19 cellular contexts compared by ENCODE assay signal in genomic region chr5:130706696-130707095, GRCh38.
DNase-seq lines count a peak whose midpoint lies in the region; ATAC-seq, FAIRE-seq and TF ChIP-seq lines count a peak whose summit lies in the region.
"Had no signal": no experiment of that assay in that cellular context is flagged by ENCODE, and none has a peak within 500 bp of the region (broad histone marks: within the 10 kb centered on the region; RNA-seq: fewer than 3 reads in every experiment).

No MANE protein-coding gene starts in this region.

- H3K9ac ChIP-seq in PC-3 (ENCODE audit: low read length) (peak overlapping the region; percentile 71), Karpas-422 (ENCODE audit: low read length) (no peak overlapping the region)
- H3K9ac ChIP-seq: BLaER1 treated with 17β-estradiol and CSF1 and Interleukin-3, amounts not matched to agents 10 nM and 100 nM; GM23248 had no signal

- no TSS peak for BruUV-seq in PC-3 (replicated peaks; lab: Mats Ljungman, UMichigan)

- peaks cover 6% of the 10 kb centered on the region for H3F3A ChIP-seq in PC-3 (ENCODE audit: low read length, unreplicated experiment)

- H3K4me1 ChIP-seq in A549 (peaks cover 20% of the 10 kb centered on the region), PC-3 (ENCODE audit: insufficient read depth, low read length) (peaks cover 51% of the 10 kb centered on the region), Karpas-422 (ENCODE audit: low read length) (no peaks in the 10 kb centered on the region)

- H3K9me2 ChIP-seq in PC-3 (replicated peaks; ENCODE audit: low read length) (no peaks in the 10 kb centered on the region), Karpas-422 (replicated peaks; ENCODE audit: insufficient read depth, low read length) (no peaks in the 10 kb centered on the region)

- 78% methylated on average over 5 of the region's 5 CpGs for WGBS in A549 (ENCODE audit: missing lambda C conversion rate)

- ATAC-seq in A549 (no peak), PC-3 (no peak), GM19463 (IDR thresholded peaks at IDR 0.05; ENCODE audit: unreplicated experiment) (no peak), HG02588 (IDR thresholded peaks at IDR 0.05; ENCODE audit: unreplicated experiment) (no peak)
- ATAC-seq: CD8-positive, alpha-beta T cell had no signal

- no peak for TF ChIP-seq POLR2A in A549 (IDR thresholded peaks at IDR 0.05; ENCODE audit: low read length)

- POLR2A ChIA-PET in A549 (lab: Yijun Ruan, JAX): no interaction called here
- POLR2A ChIA-PET in PC-3 (lab: Charles Lee; ENCODE audit: unreplicated experiment): interaction anchor here (0.5 to 0.6 kb wide), 2 partner anchors 155 to 378 kb away, joined by 4 to 5 read pairs; no protein-coding TSS in a partner anchor

- H2AFZ ChIP-seq in PC-3 (ENCODE audit: low read length): no peak overlapping the region
- H2AFZ ChIP-seq in Karpas-422 (ENCODE audit: low read length): no peak overlapping the region
- H2AFZ ChIP-seq: GM23248 had no signal

- H4K20me1 ChIP-seq in PC-3 (ENCODE audit: low read length): no peaks in the 10 kb centered on the region
- H4K20me1 ChIP-seq in Karpas-422 (ENCODE audit: insufficient read depth, low read depth, low read length): no peaks in the 10 kb centered on the region
- H4K20me1 ChIP-seq: BLaER1 treated with 17β-estradiol and CSF1 and Interleukin-3, amounts not matched to agents 10 nM and 100 nM had no signal

- TF ChIP-seq CTCF in A549 (IDR thresholded peaks at IDR 0.05): no peak
- TF ChIP-seq CTCF in PC-3 (conservative IDR thresholded peaks at IDR 0.05; ENCODE audit: low read depth, low read length): no peak
- no peak for TF ChIP-seq CTCF in cardiac fibroblast (IDR thresholded peaks at IDR 0.05; ENCODE audit: low read depth, low read length)

- H3K4me2 ChIP-seq in A549 (no peak overlapping the region), PC-3 (ENCODE audit: low read length) (no peak overlapping the region), Karpas-422 (ENCODE audit: low read depth, low read length, poor library complexity, severe bottlenecking) (no peak overlapping the region)
- H3K4me2 ChIP-seq: BLaER1 treated with 17β-estradiol and CSF1 and Interleukin-3, amounts not matched to agents 10 nM and 100 nM had no signal

- no peaks in the 10 kb centered on the region for H3K9me3 ChIP-seq in A549
- no peaks in the 10 kb centered on the region for H3K9me3 ChIP-seq in PC-3 (ENCODE audit: low read length)
- H3K9me3 ChIP-seq in Karpas-422 (ENCODE audit: low read length): no peaks in the 10 kb centered on the region
- H3K9me3 ChIP-seq: BLaER1 treated with 17β-estradiol and CSF1 and Interleukin-3, amounts not matched to agents 10 nM and 100 nM had no signal

- H3K27ac ChIP-seq in A549 (0 out of 6 replicates have a peak overlapping the region, but pooled peaks of 1 of the 2 experiments have one; percentile 19), PC-3 (ENCODE audit: low read length) (peak overlapping the region; percentile 86), Karpas-422 (ENCODE audit: low read length) (no peak overlapping the region)
- H3K27ac ChIP-seq: 22Rv1; BLaER1 treated with 17β-estradiol and CSF1 and Interleukin-3, amounts not matched to agents 10 nM and 100 nM; GM23248 had no signal

- H3K79me2 ChIP-seq in PC-3 (ENCODE audit: low read length) (no peaks in the 10 kb centered on the region), Karpas-422 (ENCODE audit: low read length) (no peaks in the 10 kb centered on the region)

- H3K4me3 ChIP-seq in A549 (no peak overlapping the region), PC-3 (ENCODE audit: low read length) (no peak overlapping the region), cardiac fibroblast (replicated peaks in 1 of 2; ENCODE audit: low read depth in 2 of 2, low read length in 2 of 2) (no peak overlapping the region), Karpas-422 (ENCODE audit: low read length) (no peak overlapping the region)
- H3K4me3 ChIP-seq: BLaER1 treated with 17β-estradiol and CSF1 and Interleukin-3, amounts not matched to agents 10 nM and 100 nM; GM23248 had no signal

- no peak for FAIRE-seq in A549 (lab: Jason Lieb, UNC)
- FAIRE-seq: G401.6, GM12891, GM19239 had no signal

- DNase-seq in A549 (ENCODE audit: low read depth in 1 of 2, low spot score in 1 of 2) (no peak), PC-3 (no peak), cardiac fibroblast (ENCODE audit: low read depth in 2 of 2) (peak; percentile 5 to 69), fibroblast of peridontal ligament (ENCODE audit: extremely low read depth) (peak; percentile 32), Karpas-422 (no peak)
- DNase-seq in stimulated activated CD4-positive, alpha-beta T cell treated with anti-CD3 and anti-CD28 coated beads, Interleukin-4, amount 100 ng/mL, for 1 hour: no peak
- DNase-seq: Calu3; CD8-positive, alpha-beta T cell; DND-41; EL; GM23248; H7 had no signal

- TF ChIP-seq RAD21 in A549 (conservative IDR thresholded peaks at IDR 0.05 in 1 of 2, IDR thresholded peaks at IDR 0.05 in 1 of 2): no peak

- TF ChIP-seq EP300 in A549 (IDR thresholded peaks at IDR 0.05): no peak

- intact Hi-C loops in PC-3 (cut with micrococcal nuclease): no loop called here

- H3K36me3 ChIP-seq in PC-3 (ENCODE audit: low read depth, low read length): no peaks in the 10 kb centered on the region; the same call in 1 of the 2 replicates
- no peaks in the 10 kb centered on the region for H3K36me3 ChIP-seq in Karpas-422 (ENCODE audit: insufficient read depth, low read length)
- H3K36me3 ChIP-seq: BLaER1 treated with 17β-estradiol and CSF1 and Interleukin-3, amounts not matched to agents 10 nM and 100 nM had no signal

- CTCF ChIA-PET in A549 (lab: Yijun Ruan, JAX) (no interaction called here), PC-3 (lab: Charles Lee) (no interaction called here)

- no peaks in the 10 kb centered on the region for H3K27me3 ChIP-seq in PC-3 (ENCODE audit: low read length)
- no peaks in the 10 kb centered on the region for H3K27me3 ChIP-seq in Karpas-422 (ENCODE audit: low read length)
- H3K27me3 ChIP-seq: BLaER1 treated with 17β-estradiol and CSF1 and Interleukin-3, amounts not matched to agents 10 nM and 100 nM had no signal

TF ChIP-seq in A549, 52 proteins besides CTCF, POLR2A, EP300 and RAD21:
- TF ChIP-seq MAFK (IDR thresholded peaks at IDR 0.05; ENCODE audit: partially characterized antibody): peak; percentile 37
- TF ChIP-seq REST (IDR thresholded peaks at IDR 0.05): no peak
TF ChIP-seq in A549: peak in this region for 1.

Comparison
In these comparisons a context has a peak if more than half of its experiments do, and no peak if none do; other contexts are left out.
1. DNase-seq: peak in cardiac fibroblast (2 of 2) and fibroblast of peridontal ligament (single experiment); none in A549 (0 of 2), PC-3 (single experiment), Karpas-422 (single experiment) and stimulated activated CD4-positive, alpha-beta T cell treated with anti-CD3 and anti-CD28 coated beads, Interleukin-4, amount 100 ng/mL, for 1 hour (single experiment).